26 cellular contexts compared by ENCODE assay signal in genomic region chr4:53531695-53532224, GRCh38. TPM values are rescaled to one million over a fixed set of nuclear protein-coding genes. Genes with fewer than 3 reads are reported as not detected.
"Had no signal": no experiment of that assay in that cellular context is flagged by ENCODE, and none has a peak within 500 bp of the region (broad histone marks: within the 10 kb centered on the region; RNA-seq: fewer than 3 reads in every experiment).

No MANE protein-coding gene starts in this region.

- H3K9ac ChIP-seq: parathyroid adenoma had no signal

- H3K36me3 ChIP-seq: cardiac muscle cell, left lung, transverse colon, vagina, WERI-Rb-1 had no signal

- H3K9me3 ChIP-seq: body of pancreas, left lung, transverse colon, vagina had no signal

- H3K4me1 ChIP-seq: body of pancreas, foreskin keratinocyte, left lung, parathyroid adenoma had no signal

- H3K27me3 ChIP-seq: body of pancreas, cardiac muscle cell, foreskin keratinocyte, left lung, transverse colon, vagina had no signal

- H2AFZ ChIP-seq: parathyroid adenoma had no signal

- H3K79me2 ChIP-seq: parathyroid adenoma had no signal

- DNase-seq: activated CD4-positive, alpha-beta T cell treated with anti-CD3 and anti-CD28 coated beads for 1 hour; activated CD4-positive, alpha-beta T cell treated with anti-CD3 and anti-CD28 coated beads, Interleukin-2, amount 50 U/mL, for 4 hours; activated CD8-positive, alpha-beta memory T cell treated with anti-CD3 and anti-CD28 coated beads, Interleukin-2, amount 50 U/mL, for 48 hours; activated naive CD4-positive, alpha-beta T cell treated with anti-CD3 and anti-CD28 coated beads for 36 hours; activated T-cell treated with anti-CD3 and anti-CD28 coated beads, Interleukin-2, amount 50 U/mL, for 4 hours; anterior cingulate cortex; body of pancreas; effector CD4-positive, alpha-beta T cell; foreskin keratinocyte; immature natural killer cell; kidney glomerular epithelial cell; left lung; mammary epithelial cell; midbrain; right cardiac atrium; small intestine; stimulated activated CD4-positive, alpha-beta T cell treated with anti-CD3 and anti-CD28 coated beads, Interleukin-15, amount 100 ng/mL, for 24 hours; transverse colon; WERI-Rb-1 had no signal

- ATAC-seq: activated T-cell treated with anti-CD3 and anti-CD28 coated beads, Interleukin-2, amount 50 U/mL, for 4 hours; body of pancreas; foreskin keratinocyte; left lung; natural killer cell treated with Interleukin-12 subunit alpha and Interleukin-12 subunit beta and Interleukin-15 and Interleukin-18, amount 100 ng/mL, for 72 hours; right cardiac atrium; stimulated activated memory B cell treated with anti-CD40 and anti-IgM and Interleukin-4, amounts not matched to agents 10 μg/mL and 1 μg/mL and 100 μg/mL, for 72 hours had no signal

- H3K4me3 ChIP-seq: body of pancreas, cardiac muscle cell, left lung, transverse colon, vagina had no signal

- H3K27ac ChIP-seq: body of pancreas, cardiac muscle cell, foreskin keratinocyte, left lung, parathyroid adenoma, transverse colon, vagina, WERI-Rb-1 had no signal

RNA-seq across cellular contexts. Expression of gene LNX1, which starts 59.5 kb away (rescaled TPM):
- total RNA-seq: activated CD8-positive, alpha-beta memory T cell treated with anti-CD3 and anti-CD28 coated beads for 36 hours; natural killer cell treated with Interleukin-12 subunit alpha and Interleukin-12 subunit beta and Interleukin-15 and Interleukin-18, amount 100 ng/mL, for 72 hours; T-helper 2 cell treated with Interferon-gamma antibody and Interleukin-4, amounts not matched to agents 100 ng/mL and 5 ng/mL, for 36 hours had no signal
